ENCODE assay signal across 1 cellular context in the genomic region with DNA sequence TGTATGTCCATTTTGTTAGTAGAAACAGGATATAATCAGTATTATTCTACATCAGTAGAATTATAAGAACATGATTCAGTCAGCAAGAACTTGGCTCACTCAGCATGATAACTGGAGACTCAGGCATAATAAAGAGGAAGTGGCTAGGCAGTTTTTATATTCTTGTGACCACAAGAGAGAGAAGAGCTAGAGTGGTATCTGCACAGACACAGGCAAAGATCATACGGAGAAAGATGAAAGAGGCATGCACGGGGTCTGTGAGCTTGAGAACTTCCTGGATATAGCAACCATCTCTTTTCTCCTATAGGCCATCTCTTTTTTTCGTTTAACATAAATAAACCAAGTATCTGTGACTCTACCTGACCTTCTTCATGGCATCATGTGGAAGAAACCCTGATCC.
A peak's percentile ranks its signal among the peaks of the same experiment; 100 is the strongest.
TF ChIP-seq lines count a peak whose summit lies in the region.

No MANE protein-coding gene starts in this region.

TF ChIP-seq in GM12878, 131 proteins besides CTCF, POLR2A, EP300 and RAD21 (continued from another document):
- TF ChIP-seq, protein P1, sequence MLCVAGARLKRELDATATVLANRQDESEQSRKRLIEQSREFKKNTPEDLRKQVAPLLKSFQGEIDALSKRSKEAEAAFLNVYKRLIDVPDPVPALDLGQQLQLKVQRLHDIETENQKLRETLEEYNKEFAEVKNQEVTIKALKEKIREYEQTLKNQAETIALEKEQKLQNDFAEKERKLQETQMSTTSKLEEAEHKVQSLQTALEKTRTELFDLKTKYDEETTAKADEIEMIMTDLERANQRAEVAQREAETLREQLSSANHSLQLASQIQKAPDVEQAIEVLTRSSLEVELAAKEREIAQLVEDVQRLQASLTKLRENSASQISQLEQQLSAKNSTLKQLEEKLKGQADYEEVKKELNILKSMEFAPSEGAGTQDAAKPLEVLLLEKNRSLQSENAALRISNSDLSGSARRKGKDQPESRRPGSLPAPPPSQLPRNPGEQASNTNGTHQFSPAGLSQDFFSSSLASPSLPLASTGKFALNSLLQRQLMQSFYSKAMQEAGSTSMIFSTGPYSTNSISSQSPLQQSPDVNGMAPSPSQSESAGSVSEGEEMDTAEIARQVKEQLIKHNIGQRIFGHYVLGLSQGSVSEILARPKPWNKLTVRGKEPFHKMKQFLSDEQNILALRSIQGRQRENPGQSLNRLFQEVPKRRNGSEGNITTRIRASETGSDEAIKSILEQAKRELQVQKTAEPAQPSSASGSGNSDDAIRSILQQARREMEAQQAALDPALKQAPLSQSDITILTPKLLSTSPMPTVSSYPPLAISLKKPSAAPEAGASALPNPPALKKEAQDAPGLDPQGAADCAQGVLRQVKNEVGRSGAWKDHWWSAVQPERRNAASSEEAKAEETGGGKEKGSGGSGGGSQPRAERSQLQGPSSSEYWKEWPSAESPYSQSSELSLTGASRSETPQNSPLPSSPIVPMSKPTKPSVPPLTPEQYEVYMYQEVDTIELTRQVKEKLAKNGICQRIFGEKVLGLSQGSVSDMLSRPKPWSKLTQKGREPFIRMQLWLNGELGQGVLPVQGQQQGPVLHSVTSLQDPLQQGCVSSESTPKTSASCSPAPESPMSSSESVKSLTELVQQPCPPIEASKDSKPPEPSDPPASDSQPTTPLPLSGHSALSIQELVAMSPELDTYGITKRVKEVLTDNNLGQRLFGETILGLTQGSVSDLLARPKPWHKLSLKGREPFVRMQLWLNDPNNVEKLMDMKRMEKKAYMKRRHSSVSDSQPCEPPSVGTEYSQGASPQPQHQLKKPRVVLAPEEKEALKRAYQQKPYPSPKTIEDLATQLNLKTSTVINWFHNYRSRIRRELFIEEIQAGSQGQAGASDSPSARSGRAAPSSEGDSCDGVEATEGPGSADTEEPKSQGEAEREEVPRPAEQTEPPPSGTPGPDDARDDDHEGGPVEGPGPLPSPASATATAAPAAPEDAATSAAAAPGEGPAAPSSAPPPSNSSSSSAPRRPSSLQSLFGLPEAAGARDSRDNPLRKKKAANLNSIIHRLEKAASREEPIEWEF (IDR thresholded peaks at IDR 0.05; ENCODE audit: insufficient replicate concordance, low read depth, low read length), result peak; percentile 51
- TF ChIP-seq DPF2 (IDR thresholded peaks at IDR 0.05), result peak; percentile 58
- no peak for TF ChIP-seq CBX3 (IDR thresholded peaks at IDR 0.05; ENCODE audit: borderline replicate concordance, low read depth)
- TF ChIP-seq CHD2 (IDR thresholded peaks at IDR 0.05; ENCODE audit: borderline replicate concordance, low read depth, low read length), result no peak
- TF ChIP-seq TCF12 (IDR thresholded peaks at IDR 0.05; ENCODE audit: low read depth, low read length), result no peak
- TF ChIP-seq ZNF384 (IDR thresholded peaks at IDR 0.05; ENCODE audit: borderline replicate concordance, low read depth, low read length), result no peak
- peak; percentile 100 for TF ChIP-seq SPI1 (IDR thresholded peaks at IDR 0.05; ENCODE audit: borderline replicate concordance, insufficient read depth, low read depth, low read length)
- TF ChIP-seq MTA2 (IDR thresholded peaks at IDR 0.05; ENCODE audit: low read depth), result peak; percentile 61
- TF ChIP-seq TCF7 (IDR thresholded peaks at IDR 0.05; ENCODE audit: borderline replicate concordance), result peak; percentile 91
- TF ChIP-seq CBX5 (IDR thresholded peaks at IDR 0.05; ENCODE audit: low read depth), result 0 out of 2 replicates have a peak, but pooled peaks have one; percentile 33
- peak; percentile 71 to 73 for TF ChIP-seq BHLHE40 (IDR thresholded peaks at IDR 0.05; ENCODE audit: borderline replicate concordance in 1 of 2, low read depth in 2 of 2, low read length in 1 of 2)
- TF ChIP-seq SKIL (IDR thresholded peaks at IDR 0.05; ENCODE audit: low read depth, poor library complexity, severe bottlenecking), result peak; percentile 64
- TF ChIP-seq ZBED1 (IDR thresholded peaks at IDR 0.05; ENCODE audit: borderline replicate concordance), result 0 out of 2 replicates have a peak, but pooled peaks have one; percentile 36
- no peak; the same call in 1 of the 2 replicates for TF ChIP-seq TAF1 (IDR thresholded peaks at IDR 0.05; ENCODE audit: borderline replicate concordance, low read depth, low read length)
- 0 out of 2 replicates have a peak, but pooled peaks have one; percentile 10 for TF ChIP-seq ZNF24 (IDR thresholded peaks at IDR 0.05)
- TF ChIP-seq, protein P2, sequence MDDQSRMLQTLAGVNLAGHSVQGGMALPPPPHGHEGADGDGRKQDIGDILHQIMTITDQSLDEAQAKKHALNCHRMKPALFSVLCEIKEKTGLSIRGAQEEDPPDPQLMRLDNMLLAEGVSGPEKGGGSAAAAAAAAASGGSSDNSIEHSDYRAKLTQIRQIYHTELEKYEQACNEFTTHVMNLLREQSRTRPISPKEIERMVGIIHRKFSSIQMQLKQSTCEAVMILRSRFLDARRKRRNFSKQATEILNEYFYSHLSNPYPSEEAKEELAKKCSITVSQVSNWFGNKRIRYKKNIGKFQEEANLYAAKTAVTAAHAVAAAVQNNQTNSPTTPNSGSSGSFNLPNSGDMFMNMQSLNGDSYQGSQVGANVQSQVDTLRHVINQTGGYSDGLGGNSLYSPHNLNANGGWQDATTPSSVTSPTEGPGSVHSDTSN (IDR thresholded peaks at IDR 0.05; ENCODE audit: insufficient replicate concordance, low read depth, low read length), result no peak
- TF ChIP-seq, protein P3, sequence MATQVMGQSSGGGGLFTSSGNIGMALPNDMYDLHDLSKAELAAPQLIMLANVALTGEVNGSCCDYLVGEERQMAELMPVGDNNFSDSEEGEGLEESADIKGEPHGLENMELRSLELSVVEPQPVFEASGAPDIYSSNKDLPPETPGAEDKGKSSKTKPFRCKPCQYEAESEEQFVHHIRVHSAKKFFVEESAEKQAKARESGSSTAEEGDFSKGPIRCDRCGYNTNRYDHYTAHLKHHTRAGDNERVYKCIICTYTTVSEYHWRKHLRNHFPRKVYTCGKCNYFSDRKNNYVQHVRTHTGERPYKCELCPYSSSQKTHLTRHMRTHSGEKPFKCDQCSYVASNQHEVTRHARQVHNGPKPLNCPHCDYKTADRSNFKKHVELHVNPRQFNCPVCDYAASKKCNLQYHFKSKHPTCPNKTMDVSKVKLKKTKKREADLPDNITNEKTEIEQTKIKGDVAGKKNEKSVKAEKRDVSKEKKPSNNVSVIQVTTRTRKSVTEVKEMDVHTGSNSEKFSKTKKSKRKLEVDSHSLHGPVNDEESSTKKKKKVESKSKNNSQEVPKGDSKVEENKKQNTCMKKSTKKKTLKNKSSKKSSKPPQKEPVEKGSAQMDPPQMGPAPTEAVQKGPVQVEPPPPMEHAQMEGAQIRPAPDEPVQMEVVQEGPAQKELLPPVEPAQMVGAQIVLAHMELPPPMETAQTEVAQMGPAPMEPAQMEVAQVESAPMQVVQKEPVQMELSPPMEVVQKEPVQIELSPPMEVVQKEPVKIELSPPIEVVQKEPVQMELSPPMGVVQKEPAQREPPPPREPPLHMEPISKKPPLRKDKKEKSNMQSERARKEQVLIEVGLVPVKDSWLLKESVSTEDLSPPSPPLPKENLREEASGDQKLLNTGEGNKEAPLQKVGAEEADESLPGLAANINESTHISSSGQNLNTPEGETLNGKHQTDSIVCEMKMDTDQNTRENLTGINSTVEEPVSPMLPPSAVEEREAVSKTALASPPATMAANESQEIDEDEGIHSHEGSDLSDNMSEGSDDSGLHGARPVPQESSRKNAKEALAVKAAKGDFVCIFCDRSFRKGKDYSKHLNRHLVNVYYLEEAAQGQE (IDR thresholded peaks at IDR 0.05; ENCODE audit: low read depth, low read length), result no peak
- peak; percentile 35; the same call in 1 of the 2 replicates for TF ChIP-seq BCL11A (IDR thresholded peaks at IDR 0.05; ENCODE audit: low read depth, low read length)
- TF ChIP-seq, protein P4, sequence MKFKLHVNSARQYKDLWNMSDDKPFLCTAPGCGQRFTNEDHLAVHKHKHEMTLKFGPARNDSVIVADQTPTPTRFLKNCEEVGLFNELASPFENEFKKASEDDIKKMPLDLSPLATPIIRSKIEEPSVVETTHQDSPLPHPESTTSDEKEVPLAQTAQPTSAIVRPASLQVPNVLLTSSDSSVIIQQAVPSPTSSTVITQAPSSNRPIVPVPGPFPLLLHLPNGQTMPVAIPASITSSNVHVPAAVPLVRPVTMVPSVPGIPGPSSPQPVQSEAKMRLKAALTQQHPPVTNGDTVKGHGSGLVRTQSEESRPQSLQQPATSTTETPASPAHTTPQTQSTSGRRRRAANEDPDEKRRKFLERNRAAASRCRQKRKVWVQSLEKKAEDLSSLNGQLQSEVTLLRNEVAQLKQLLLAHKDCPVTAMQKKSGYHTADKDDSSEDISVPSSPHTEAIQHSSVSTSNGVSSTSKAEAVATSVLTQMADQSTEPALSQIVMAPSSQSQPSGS (IDR thresholded peaks at IDR 0.05; ENCODE audit: low read length), result peak; percentile 73; the same call in 1 of the 2 replicates
- 0 out of 2 replicates have a peak, but pooled peaks have one; percentile 46 for TF ChIP-seq FOXM1 (IDR thresholded peaks at IDR 0.05; ENCODE audit: low read depth, low read length)
- peak; percentile 19; the same call in 1 of the 2 replicates for TF ChIP-seq SMC3 (IDR thresholded peaks at IDR 0.05; ENCODE audit: borderline replicate concordance, low read length)
- TF ChIP-seq TARDBP (IDR thresholded peaks at IDR 0.05; ENCODE audit: borderline replicate concordance), result no peak
- no peak; the same call in 1 of the 2 replicates for TF ChIP-seq PAX5 (IDR thresholded peaks at IDR 0.05; ENCODE audit: borderline replicate concordance, low read depth, low read length)
